2 cellular contexts compared by ENCODE assay signal in the genomic region with DNA sequence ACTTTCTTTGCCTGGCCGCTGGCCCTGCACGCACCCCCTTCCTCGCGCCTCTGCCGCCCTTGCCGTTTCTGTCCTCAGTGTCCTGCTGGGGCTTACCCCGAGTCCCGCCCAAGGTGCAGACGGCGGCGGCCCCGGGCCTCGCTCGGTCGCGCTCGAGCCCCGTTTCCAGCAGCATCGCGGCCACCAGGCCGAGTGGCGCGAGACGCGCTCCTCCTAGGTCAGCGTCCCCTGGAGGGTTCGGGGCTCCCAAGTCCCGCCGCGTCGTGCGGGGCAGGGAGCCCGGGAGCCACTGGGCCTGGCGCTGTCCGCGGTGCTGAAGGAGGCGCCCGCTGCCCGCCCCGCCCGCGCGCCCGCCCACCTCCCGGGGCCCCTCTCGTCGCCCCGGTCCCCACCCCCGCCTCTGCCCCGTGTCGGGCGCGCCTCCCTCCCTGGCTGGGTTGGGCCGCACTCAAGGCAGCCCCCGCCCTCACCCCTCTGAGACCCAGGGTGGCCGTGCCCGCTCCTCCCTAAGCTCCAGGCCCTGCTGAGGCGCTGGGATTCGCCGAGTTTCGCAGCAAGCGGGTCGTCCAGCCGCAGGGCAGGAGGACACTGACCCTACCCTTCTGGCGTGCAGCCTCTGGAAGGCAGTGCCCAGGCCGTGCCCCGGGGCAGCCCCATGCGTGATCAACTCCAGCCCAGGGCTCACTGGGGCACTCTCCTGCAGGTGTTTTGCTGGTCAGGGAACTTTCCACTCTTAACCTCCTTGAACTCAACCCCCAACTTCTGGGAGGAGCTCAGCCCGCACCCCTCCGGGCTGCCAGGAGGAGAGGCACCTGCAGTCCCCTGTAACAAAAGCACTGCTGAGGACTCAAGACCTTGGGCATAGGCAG.
A peak's percentile ranks its signal among the peaks of the same experiment; 100 is the strongest.
TF ChIP-seq lines count a peak whose summit lies in the region.

A gene (minus strand): TSS at position 291 of the 869 bp plus-strand sequence. CDS start 116 bp downstream, at position 175.

TF ChIP-seq in IMR-90, 13 proteins besides CTCF, POLR2A, EP300 and RAD21:
- TF ChIP-seq RFX5 (IDR thresholded peaks at IDR 0.05; ENCODE audit: low read depth, low read length) (no peak), MAZ (IDR thresholded peaks at IDR 0.05; ENCODE audit: borderline replicate concordance, low read depth, low read length) (peak; percentile 38; the same call in 1 of the 2 replicates)

TF ChIP-seq in H1, 55 proteins besides CTCF, POLR2A, EP300 and RAD21:
- TF ChIP-seq POU5F1 (IDR thresholded peaks at IDR 0.05; ENCODE audit: low read depth, low read length): no peak
- TF ChIP-seq EGR1 (IDR thresholded peaks at IDR 0.05; ENCODE audit: borderline replicate concordance, low read depth, low read length): no peak
- peak in 1 of 2 experiments; percentile 64; a peak in 2 of 4 replicates for TF ChIP-seq SIN3A (conservative IDR thresholded peaks at IDR 0.05 in 1 of 2, IDR thresholded peaks at IDR 0.05 in 1 of 2; ENCODE audit: low read depth in 1 of 2, low read length in 2 of 2)
- TF ChIP-seq CEBPB (IDR thresholded peaks at IDR 0.05; ENCODE audit: low read depth, low read length): no peak
- TF ChIP-seq KDM1A (IDR thresholded peaks at IDR 0.05; ENCODE audit: borderline replicate concordance, low read length): no peak
- no peak for TF ChIP-seq TAF1 (IDR thresholded peaks at IDR 0.05; ENCODE audit: low read depth, low read length)
- TF ChIP-seq EZH2 (IDR thresholded peaks at IDR 0.05; ENCODE audit: low read depth, low read length, severe bottlenecking): peak; percentile 56
- no peak for TF ChIP-seq RNF2 (IDR thresholded peaks at IDR 0.05; ENCODE audit: borderline replicate concordance, low read depth, low read length, missing control alignments, poor library complexity, severe bottlenecking)
- peak; percentile 5; the same call in 1 of the 2 replicates for TF ChIP-seq SUZ12 (IDR thresholded peaks at IDR 0.05; ENCODE audit: low read length)
- TF ChIP-seq SIRT6 (IDR thresholded peaks at IDR 0.05; ENCODE audit: low read length): no peak
- 0 out of 2 replicates have a peak, but pooled peaks have one; percentile 27 for TF ChIP-seq BACH1 (IDR thresholded peaks at IDR 0.05; ENCODE audit: low read length)
- no peak for TF ChIP-seq KDM4A (IDR thresholded peaks at IDR 0.05; ENCODE audit: low read depth, low read length, severe bottlenecking)
- TF ChIP-seq BRCA1 (IDR thresholded peaks at IDR 0.05; ENCODE audit: low read depth, low read length): no peak
- TF ChIP-seq CHD1 (IDR thresholded peaks at IDR 0.05; ENCODE audit: low read depth, low read length): no peak
- no peak for TF ChIP-seq CREB1 (IDR thresholded peaks at IDR 0.05)
TF ChIP-seq in H1: peak in this region for 4.
